ENCODE assay signal across 11 cellular contexts in the genomic region with DNA sequence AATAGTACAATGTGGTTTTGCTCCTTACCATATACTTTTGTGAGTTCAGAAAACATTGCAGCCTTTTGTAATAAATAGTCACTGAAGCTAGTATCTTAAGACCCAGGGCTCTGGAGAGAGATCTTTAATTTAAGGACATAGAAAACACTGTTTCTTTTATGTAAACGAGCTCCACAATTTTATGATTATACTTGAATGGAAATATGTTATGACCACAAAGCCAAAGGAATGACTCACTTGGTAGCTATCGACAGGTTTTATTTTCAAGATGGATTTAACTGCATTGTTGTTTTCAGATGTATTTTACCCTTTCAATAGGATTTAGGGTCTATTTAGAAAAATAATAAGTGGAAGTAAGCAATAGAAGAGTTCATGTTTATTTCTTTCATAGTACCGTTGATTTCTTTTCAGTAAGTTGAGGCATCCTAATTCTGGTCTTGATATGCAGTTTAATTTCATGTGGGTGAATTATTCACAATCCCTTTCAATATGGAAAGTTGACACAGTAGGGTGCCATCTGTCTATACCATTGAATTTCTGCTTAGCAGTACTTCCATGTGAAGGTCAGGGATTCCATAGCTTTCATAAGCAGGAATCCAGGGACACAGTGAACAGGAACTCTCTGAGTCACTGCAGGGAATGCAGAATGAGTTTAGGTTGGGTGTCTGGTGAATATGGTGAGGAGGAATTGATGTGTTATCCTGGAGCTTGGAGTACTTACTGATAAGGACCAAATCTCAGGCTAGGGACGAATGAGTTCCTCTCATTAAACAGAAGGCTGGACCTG.
DNase-seq lines count a peak whose midpoint lies in the region; ATAC-seq and TF ChIP-seq lines count a peak whose summit lies in the region.
"Had no signal": no experiment of that assay in that cellular context is flagged by ENCODE, and none has a peak within 500 bp of the region (broad histone marks: within the 10 kb centered on the region; RNA-seq: fewer than 3 reads in every experiment).

No MANE protein-coding gene starts in this region.

- no peaks in the 10 kb centered on the region for H3K27me3 ChIP-seq in RWPE2 (ENCODE audit: insufficient read depth, poor library complexity, severe bottlenecking)
- no peaks in the 10 kb centered on the region for H3K27me3 ChIP-seq in neural progenitor cell

- H3K27ac Mint-ChIP-seq in neural progenitor cell (peak overlapping the region; percentile 59), CD14-positive monocyte (no peak overlapping the region)
- H3K27ac Mint-ChIP-seq: activated naive CD4-positive, alpha-beta T cell treated with anti-CD3 and anti-CD28 coated beads, Interleukin-2, amount 10 ng/mL, durations not matched to agents 7 days and 5 days; CD8-positive, alpha-beta memory T cell had no signal

- peaks cover 23% of the 10 kb centered on the region for H3K4me1 ChIP-seq in RWPE2 (ENCODE audit: insufficient read depth, poor library complexity, severe bottlenecking)
- peaks cover 48% of the 10 kb centered on the region for H3K4me1 ChIP-seq in neural progenitor cell

- peak overlapping the region; percentile 41 for H3K27ac ChIP-seq in RWPE2 (ENCODE audit: poor library complexity, severe bottlenecking)
- no peak overlapping the region for H3K27ac ChIP-seq in neural progenitor cell

- H3K36me3 Mint-ChIP-seq in neural progenitor cell (no peaks in the 10 kb centered on the region), CD14-positive monocyte (no peaks in the 10 kb centered on the region)

- H3F3A ChIP-seq in neural progenitor cell (ENCODE audit: low read depth), result peaks cover 20% of the 10 kb centered on the region

- H2AFZ ChIP-seq in neural progenitor cell (replicated peaks), result no peak overlapping the region

- H3K79me2 ChIP-seq in neural progenitor cell (ENCODE audit: low read depth), result no peaks in the 10 kb centered on the region

- H3K4me3 Mint-ChIP-seq in neural progenitor cell, result no peak overlapping the region
- H3K4me3 Mint-ChIP-seq in CD14-positive monocyte, result no peak overlapping the region
- H3K4me3 Mint-ChIP-seq: activated naive CD4-positive, alpha-beta T cell treated with anti-CD3 and anti-CD28 coated beads, Interleukin-2, amount 10 ng/mL, durations not matched to agents 7 days and 5 days; CD8-positive, alpha-beta memory T cell had no signal

- H3K36me3 ChIP-seq in RWPE2 (ENCODE audit: low read depth) (no peaks in the 10 kb centered on the region), neural progenitor cell (no peaks in the 10 kb centered on the region)

- no peak overlapping the region for H3K9ac ChIP-seq in neural progenitor cell

- H3K4me2 ChIP-seq in neural progenitor cell, result no peak overlapping the region

- intact Hi-C loops in CD14-positive monocyte (cut with micrococcal nuclease), result no loop called here

- DNase-seq in EL (peak; percentile 58), RWPE2 (ENCODE audit: low spot score) (no peak), fibroblast of peridontal ligament (ENCODE audit: extremely low read depth) (peak; percentile 69), neural progenitor cell (ENCODE audit: low spot score) (no peak), DMS53 treated with DMSO at 0.1 percent for 48 hours (lab: John Stamatoyannopoulos, UW; ENCODE audit: unreplicated experiment) (no peak), CD14-positive monocyte (ENCODE audit: low spot score) (no peak), midbrain (lab: John Stamatoyannopoulos, UW) (no peak)
- DNase-seq: activated naive CD4-positive, alpha-beta T cell treated with anti-CD3 and anti-CD28 coated beads, Interleukin-2, amount 10 ng/mL, durations not matched to agents 7 days and 5 days; CD8-positive, alpha-beta memory T cell had no signal

- no peaks in the 10 kb centered on the region for H4K20me1 ChIP-seq in neural progenitor cell (ENCODE audit: low read depth)

- H3K4me3 ChIP-seq in RWPE2 (ENCODE audit: severe bottlenecking), result no peak overlapping the region
- no peak overlapping the region for H3K4me3 ChIP-seq in neural progenitor cell
- H3K4me3 ChIP-seq: GM12878 had no signal

- H3K4me1 Mint-ChIP-seq in neural progenitor cell, result peaks cover 15% of the 10 kb centered on the region
- H3K4me1 Mint-ChIP-seq in CD14-positive monocyte, result peaks cover 26% of the 10 kb centered on the region
- H3K4me1 Mint-ChIP-seq: activated naive CD4-positive, alpha-beta T cell treated with anti-CD3 and anti-CD28 coated beads, Interleukin-2, amount 10 ng/mL, durations not matched to agents 7 days and 5 days; CD8-positive, alpha-beta memory T cell had no signal

- H3K9me3 Mint-ChIP-seq in neural progenitor cell (no peaks in the 10 kb centered on the region), CD14-positive monocyte (no peaks in the 10 kb centered on the region)
- H3K9me3 Mint-ChIP-seq: activated naive CD4-positive, alpha-beta T cell treated with anti-CD3 and anti-CD28 coated beads, Interleukin-2, amount 10 ng/mL, durations not matched to agents 7 days and 5 days; CD8-positive, alpha-beta memory T cell had no signal

- TF ChIP-seq CTCF in RWPE2 (IDR thresholded peaks at IDR 0.05; ENCODE audit: poor library complexity, severe bottlenecking) (no peak), neural progenitor cell (IDR thresholded peaks at IDR 0.05) (no peak), CD14-positive monocyte (IDR thresholded peaks at IDR 0.05) (no peak)

- ATAC-seq in RWPE2 (ENCODE audit: low read depth) (peak; percentile 93), HG02588 (IDR thresholded peaks at IDR 0.05; ENCODE audit: unreplicated experiment) (no peak)
- ATAC-seq: GM12878 had no signal

- no peaks in the 10 kb centered on the region for H3K27me3 Mint-ChIP-seq in neural progenitor cell (ENCODE audit: insufficient read depth, low read depth)
- H3K27me3 Mint-ChIP-seq in CD14-positive monocyte (ENCODE audit: low read depth in 3 of 3), result peaks cover 0 to 1% (median 0%) of the 10 kb centered on the region in 3 donors
- H3K27me3 Mint-ChIP-seq: activated naive CD4-positive, alpha-beta T cell treated with anti-CD3 and anti-CD28 coated beads, Interleukin-2, amount 10 ng/mL, durations not matched to agents 7 days and 5 days; CD8-positive, alpha-beta memory T cell had no signal

- H3K9me3 ChIP-seq in RWPE2 (ENCODE audit: severe bottlenecking) (no peaks in the 10 kb centered on the region), neural progenitor cell (ENCODE audit: low read depth) (no peaks in the 10 kb centered on the region)

Comparison
In these comparisons a context has a peak if more than half of its experiments do, and no peak if none do; other contexts are left out.
1. DNase-seq: peak in EL (single experiment) and fibroblast of peridontal ligament (single experiment); none in RWPE2 (single experiment), neural progenitor cell (single experiment), DMS53 treated with DMSO at 0.1 percent for 48 hours (single experiment), CD14-positive monocyte (single experiment) and midbrain (single experiment).